ENCODE assay signal across 1 cellular context in genomic region chr14:36214476-36215216, GRCh38.
TF ChIP-seq lines count a peak whose summit lies in the region.

No MANE protein-coding gene starts in this region.

TF ChIP-seq in GM23338, 12 proteins besides CTCF, POLR2A, EP300 and RAD21 (continued from another document):
- TF ChIP-seq ZNF462 (CRISPR knock-in tag; IDR thresholded peaks at IDR 0.05) (no peak), POLR2AphosphoS5 (IDR thresholded peaks at IDR 0.05; ENCODE audit: low read depth) (no peak), JUNB (IDR thresholded peaks at IDR 0.05; ENCODE audit: unreplicated experiment) (no peak), EZH2 (IDR thresholded peaks at IDR 0.05; ENCODE audit: low read depth, unreplicated experiment) (no peak)
- TF ChIP-seq, protein P1, sequence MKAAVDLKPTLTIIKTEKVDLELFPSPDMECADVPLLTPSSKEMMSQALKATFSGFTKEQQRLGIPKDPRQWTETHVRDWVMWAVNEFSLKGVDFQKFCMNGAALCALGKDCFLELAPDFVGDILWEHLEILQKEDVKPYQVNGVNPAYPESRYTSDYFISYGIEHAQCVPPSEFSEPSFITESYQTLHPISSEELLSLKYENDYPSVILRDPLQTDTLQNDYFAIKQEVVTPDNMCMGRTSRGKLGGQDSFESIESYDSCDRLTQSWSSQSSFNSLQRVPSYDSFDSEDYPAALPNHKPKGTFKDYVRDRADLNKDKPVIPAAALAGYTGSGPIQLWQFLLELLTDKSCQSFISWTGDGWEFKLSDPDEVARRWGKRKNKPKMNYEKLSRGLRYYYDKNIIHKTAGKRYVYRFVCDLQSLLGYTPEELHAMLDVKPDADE (IDR thresholded peaks at IDR 0.05) = no peak
